2 cellular contexts compared by ENCODE assay signal in the genomic region with DNA sequence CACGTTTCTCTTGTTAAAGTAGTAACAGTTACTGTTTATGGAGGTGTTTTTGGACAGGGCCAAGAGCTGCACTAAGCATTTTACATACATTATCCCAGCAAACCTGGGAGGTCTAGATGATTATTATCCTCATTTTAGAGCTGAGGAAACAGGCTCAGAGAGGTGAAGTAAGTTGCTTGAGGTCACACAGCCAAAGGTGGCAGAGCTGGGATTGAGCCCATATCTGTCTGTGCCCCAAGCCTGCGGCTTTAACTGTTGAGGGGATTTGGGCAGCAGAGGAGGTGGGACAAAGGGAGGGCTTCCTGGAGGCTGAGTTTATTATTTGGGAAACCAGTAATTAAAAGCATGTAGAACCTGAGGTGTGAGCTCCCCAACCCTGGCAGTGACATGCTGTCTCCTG.
TF ChIP-seq lines count a peak whose summit lies in the region.

No MANE protein-coding gene starts in this region.

TF ChIP-seq in HepG2, 621 proteins besides CTCF, POLR2A, EP300 and RAD21:
- TF ChIP-seq ZMYM3 (CRISPR knock-in tag; IDR thresholded peaks at IDR 0.05) (0 out of 2 replicates have a peak, but pooled peaks have one; percentile 39), ZNF768 (CRISPR knock-in tag; IDR thresholded peaks at IDR 0.05) (peak; percentile 83), FOSL2 (CRISPR knock-in tag; IDR thresholded peaks at IDR 0.05) (no peak), ZNF431 (CRISPR knock-in tag; IDR thresholded peaks at IDR 0.05; ENCODE audit: borderline replicate concordance, low read depth) (no peak)

TF ChIP-seq in K562, 482 proteins besides CTCF, POLR2A, EP300 and RAD21:
- TF ChIP-seq RCOR1 (IDR thresholded peaks at IDR 0.05; ENCODE audit: borderline replicate concordance in 1 of 2, low read depth in 2 of 2, low read length in 2 of 2) = 0 out of 4 replicates have a peak, but pooled peaks of 1 of the 2 experiments have one; percentile 6
- no peak for TF ChIP-seq ZFX (CRISPR knock-in tag; IDR thresholded peaks at IDR 0.05)
- TF ChIP-seq KDM1A (IDR thresholded peaks at IDR 0.05) = peak; percentile 52 to 55; a peak in 3 of 4 replicates
- peak; percentile 80 for TF ChIP-seq RBM25 (IDR thresholded peaks at IDR 0.05; ENCODE audit: low read depth, low read length, severe bottlenecking)
- TF ChIP-seq BCOR (IDR thresholded peaks at IDR 0.05) = peak; percentile 88
- TF ChIP-seq, protein P1, sequence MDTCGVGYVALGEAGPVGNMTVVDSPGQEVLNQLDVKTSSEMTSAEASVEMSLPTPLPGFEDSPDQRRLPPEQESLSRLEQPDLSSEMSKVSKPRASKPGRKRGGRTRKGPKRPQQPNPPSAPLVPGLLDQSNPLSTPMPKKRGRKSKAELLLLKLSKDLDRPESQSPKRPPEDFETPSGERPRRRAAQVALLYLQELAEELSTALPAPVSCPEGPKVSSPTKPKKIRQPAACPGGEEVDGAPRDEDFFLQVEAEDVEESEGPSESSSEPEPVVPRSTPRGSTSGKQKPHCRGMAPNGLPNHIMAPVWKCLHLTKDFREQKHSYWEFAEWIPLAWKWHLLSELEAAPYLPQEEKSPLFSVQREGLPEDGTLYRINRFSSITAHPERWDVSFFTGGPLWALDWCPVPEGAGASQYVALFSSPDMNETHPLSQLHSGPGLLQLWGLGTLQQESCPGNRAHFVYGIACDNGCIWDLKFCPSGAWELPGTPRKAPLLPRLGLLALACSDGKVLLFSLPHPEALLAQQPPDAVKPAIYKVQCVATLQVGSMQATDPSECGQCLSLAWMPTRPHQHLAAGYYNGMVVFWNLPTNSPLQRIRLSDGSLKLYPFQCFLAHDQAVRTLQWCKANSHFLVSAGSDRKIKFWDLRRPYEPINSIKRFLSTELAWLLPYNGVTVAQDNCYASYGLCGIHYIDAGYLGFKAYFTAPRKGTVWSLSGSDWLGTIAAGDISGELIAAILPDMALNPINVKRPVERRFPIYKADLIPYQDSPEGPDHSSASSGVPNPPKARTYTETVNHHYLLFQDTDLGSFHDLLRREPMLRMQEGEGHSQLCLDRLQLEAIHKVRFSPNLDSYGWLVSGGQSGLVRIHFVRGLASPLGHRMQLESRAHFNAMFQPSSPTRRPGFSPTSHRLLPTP (IDR thresholded peaks at IDR 0.05; ENCODE audit: borderline replicate concordance, extremely low read depth, insufficient read length) = no peak
- TF ChIP-seq ILF3 (IDR thresholded peaks at IDR 0.05; ENCODE audit: borderline replicate concordance) = no peak
- TF ChIP-seq ZFP36 (IDR thresholded peaks at IDR 0.05; ENCODE audit: low read depth, low read length, partially characterized antibody) = peak; percentile 66
- no peak for TF ChIP-seq SFPQ (IDR thresholded peaks at IDR 0.05; ENCODE audit: low read depth, low read length)
- TF ChIP-seq FOXJ3 (CRISPR knock-in tag; IDR thresholded peaks at IDR 0.05) = no peak
